12 cellular contexts compared by ENCODE assay signal in genomic region chr4:180674629-180675367, GRCh38.
DNase-seq lines count a peak whose midpoint lies in the region; TF ChIP-seq lines count a peak whose summit lies in the region.
"Had no signal": no experiment of that assay in that cellular context is flagged by ENCODE, and none has a peak within 500 bp of the region (broad histone marks: within the 10 kb centered on the region; RNA-seq: fewer than 3 reads in every experiment).

No MANE protein-coding gene starts in this region.

- peak overlapping the region; percentile 31 to 86 (median 61) for H3K27ac Mint-ChIP-seq in nephron

- H3K4me1 Mint-ChIP-seq in nephron = peaks cover 28% of the 10 kb centered on the region

- H3K27ac ChIP-seq in Karpas-422 (ENCODE audit: low read length) = no peak overlapping the region
- H3K27ac ChIP-seq: A549, HL-60 had no signal

- peak overlapping the region in 1 of 3 experiments; percentile 57 for H3K4me3 Mint-ChIP-seq in nephron

- H3K79me2 ChIP-seq in Karpas-422 (ENCODE audit: low read length) = no peaks in the 10 kb centered on the region

- H3K9me3 Mint-ChIP-seq in nephron = no peaks in the 10 kb centered on the region

- in situ Hi-C loops in G401 (cut with HindIII; ENCODE audit: low sequenced_read_pairs) = no loop called here

- H3K4me2 ChIP-seq in Karpas-422 (ENCODE audit: low read depth, low read length, poor library complexity, severe bottlenecking) = no peak overlapping the region
- H3K4me2 ChIP-seq: A549 had no signal

- DNase-seq in G401 (ENCODE audit: low spot score) (peak; percentile 20), NCI-H146 (lab: John Stamatoyannopoulos, UW) (peak; percentile 85), RPMI8226 (peak; percentile 87), Karpas-422 (no peak), NCI-H1105 treated with DMSO at 0.1 percent for 48 hours (lab: John Stamatoyannopoulos, UW) (no peak), HT-29 (ENCODE audit: low spot score) (no peak), hypothalamus (lab: John Stamatoyannopoulos, UW) (no peak)
- DNase-seq: NCI-H446 treated with DMSO at 0.1 percent for 48 hours had no signal

- no peak for TF ChIP-seq CTCF in nephron (IDR thresholded peaks at IDR 0.05; ENCODE audit: unreplicated experiment in 3 of 3)

- no peaks in the 10 kb centered on the region for H3K9me2 ChIP-seq in Karpas-422 (replicated peaks; ENCODE audit: insufficient read depth, low read length)

- no peaks in the 10 kb centered on the region for H3K36me3 ChIP-seq in Karpas-422 (ENCODE audit: insufficient read depth, low read length)

- H3K4me1 ChIP-seq in Karpas-422 (ENCODE audit: low read length) = no peaks in the 10 kb centered on the region
- H3K4me1 ChIP-seq: A549 had no signal

- no peaks in the 10 kb centered on the region for H3K36me3 Mint-ChIP-seq in nephron (ENCODE audit: low read depth)

- no peaks in the 10 kb centered on the region for H3K27me3 Mint-ChIP-seq in nephron (ENCODE audit: low read depth)

- no peaks in the 10 kb centered on the region for H3K9me3 ChIP-seq in Karpas-422 (ENCODE audit: low read length)
- H3K9me3 ChIP-seq: A549 had no signal

- H3K27me3 ChIP-seq in Karpas-422 (ENCODE audit: low read length) = no peaks in the 10 kb centered on the region

- H3K4me3 ChIP-seq in Karpas-422 (ENCODE audit: low read length) = no peak overlapping the region
- H3K4me3 ChIP-seq: A549, K562 had no signal

- H2AFZ ChIP-seq in Karpas-422 (ENCODE audit: low read length) = no peak overlapping the region

- no peaks in the 10 kb centered on the region for H4K20me1 ChIP-seq in Karpas-422 (ENCODE audit: insufficient read depth, low read depth, low read length)

- no peak overlapping the region for H3K9ac ChIP-seq in Karpas-422 (ENCODE audit: low read length)

Comparison
In these comparisons a context has a peak if more than half of its experiments do, and no peak if none do; other contexts are left out.
1. DNase-seq: peak in G401 (single experiment), NCI-H146 (single experiment) and RPMI8226 (single experiment); none in Karpas-422 (single experiment), NCI-H1105 treated with DMSO at 0.1 percent for 48 hours (single experiment), HT-29 (single experiment) and hypothalamus (0 of 51).